Comparison of ENCODE assay signal across 8 cellular contexts in the genomic region with DNA sequence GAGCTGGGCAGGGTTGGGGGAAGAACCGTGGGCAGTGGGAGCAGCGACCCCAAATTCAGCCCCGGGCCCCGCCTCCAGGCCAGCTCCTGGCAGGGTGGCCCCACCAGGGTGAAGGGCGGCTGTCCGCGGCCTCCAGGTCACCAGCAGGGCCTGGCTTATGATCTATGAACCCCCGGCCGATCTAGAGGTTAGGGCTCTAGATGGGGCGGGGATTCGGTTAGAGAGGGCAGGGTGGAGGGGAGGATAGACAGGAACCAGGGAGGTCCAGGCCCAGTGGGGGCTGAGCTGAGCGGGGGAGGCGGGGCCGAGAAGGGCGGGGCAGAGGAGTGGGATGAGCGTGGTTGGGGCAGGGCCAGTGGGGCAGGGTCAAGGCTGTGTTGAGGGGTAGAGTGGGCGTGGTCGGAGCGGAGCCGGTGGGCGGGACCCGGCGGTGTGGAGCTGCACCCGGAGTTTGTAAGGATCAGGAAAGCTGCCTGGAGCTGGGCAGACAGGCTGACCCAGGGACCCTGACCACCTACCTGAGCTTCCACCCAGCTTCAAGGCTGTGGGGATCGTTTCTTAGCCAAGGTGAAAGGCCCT. TPM values are rescaled to one million over a fixed set of nuclear protein-coding genes. Genes with fewer than 3 reads are reported as not detected.
DNase-seq lines count a peak whose midpoint lies in the region; ATAC-seq, FAIRE-seq and TF ChIP-seq lines count a peak whose summit lies in the region.

No MANE protein-coding gene starts in this region.

- ATAC-seq in K562 (peak; percentile 97), HG02588 (IDR thresholded peaks at IDR 0.05; ENCODE audit: unreplicated experiment) (no peak)

- POLR2A ChIA-PET in K562 (lab: Yijun Ruan, JAX) = interaction anchor here (0.6 to 2.4 kb wide), 11 partner anchors 9 to 365 kb away, joined by 3 to 12 read pairs (median 5); a partner anchor contains a TSS

- H3K4me3 ChIP-seq in K562 (peak overlapping the region; percentile 40), iPS-18c (ENCODE audit: insufficient read depth, low read depth, low read length) (peak overlapping the region; percentile 46), skin epidermis (peak overlapping the region in 4 of 7 experiments; percentile 15 to 32 (median 21))

- no peak for TF ChIP-seq EP300 in K562 (IDR thresholded peaks at IDR 0.05; ENCODE audit: low read length)

- DNase-seq in Ammon's horn (ENCODE audit: low spot score) (peak; percentile 33), OCI-M1 (lab: John Stamatoyannopoulos, UW) (peak; percentile 34), K562 (ENCODE audit: extremely low read depth in 1 of 4, low spot score in 3 of 4) (peak; percentile 97 to 99 (median 98)), NCI-H345 treated with DMSO at 0.1 percent for 48 hours (lab: John Stamatoyannopoulos, UW; ENCODE audit: unreplicated experiment) (no peak), middle frontal gyrus (ENCODE audit: extremely low spot score, low spot score) (no peak)

- no peaks in the 10 kb centered on the region for H3K36me3 ChIP-seq in K562 (ENCODE audit: control insufficient read depth, insufficient read depth, low read length)

- TF ChIP-seq RAD21 in K562 (CRISPR knock-in tag; conservative IDR thresholded peaks at IDR 0.05 in 1 of 2, IDR thresholded peaks at IDR 0.05 in 1 of 2) = no peak

- no peaks in the 10 kb centered on the region for H3K9me1 ChIP-seq in K562 (ENCODE audit: control insufficient read depth, insufficient read depth, low read length)

- H3K79me2 ChIP-seq in K562 (ENCODE audit: control insufficient read depth, insufficient read depth, low read length) = no peaks in the 10 kb centered on the region

- peak; percentile 46; the same call in 1 of the 2 replicates for TF ChIP-seq POLR2A in K562 (conservative IDR thresholded peaks at IDR 0.05)

- in situ Hi-C loops in K562 (cut with MboI) = no loop called here

- peak overlapping the region; percentile 59 to 89 for H3K9ac ChIP-seq in K562 (ENCODE audit: insufficient read depth in 1 of 2, low read depth in 2 of 2, low read length in 2 of 2)

- H3K4me1 ChIP-seq in K562 (replicated peaks in 1 of 2; ENCODE audit: control insufficient read depth in 2 of 2, insufficient read depth in 2 of 2, low read length in 2 of 2) = peaks cover 6 to 39% of the 10 kb centered on the region in 2 experiments

- peak; percentile 90 for FAIRE-seq in K562 (lab: Jason Lieb, UNC)

- no peaks in the 10 kb centered on the region for H3K27me3 ChIP-seq in K562 (ENCODE audit: control insufficient read depth in 2 of 2, insufficient read depth in 2 of 2, low read length in 2 of 2)

- BruUV-seq in K562 (replicated peaks; lab: Mats Ljungman, UMichigan) = no TSS peak

- no peak for TF ChIP-seq CTCF in K562 (IDR thresholded peaks at IDR 0.05 in 2 of 3, conservative IDR thresholded peaks at IDR 0.05 in 1 of 3; ENCODE audit: insufficient read depth in 2 of 3, low read depth in 1 of 3, low read length in 3 of 3)

- H4K20me1 ChIP-seq in K562 (replicated peaks; ENCODE audit: control insufficient read depth, insufficient read depth, low read length) = no peaks in the 10 kb centered on the region

- peak overlapping the region; percentile 64; the same call in 2 of the 3 replicates for H3K27ac ChIP-seq in K562 (ENCODE audit: extremely low read depth, low read depth, low read length)
- H3K27ac ChIP-seq in skin epidermis = peak overlapping the region in 18 of 21 experiments; percentile 27 to 88 (median 72)

- peak overlapping the region; percentile 97 for H3K4me2 ChIP-seq in K562 (ENCODE audit: insufficient read depth, low read length)

- CTCF ChIA-PET in K562 (lab: Yijun Ruan, JAX; ENCODE audit: low intra/inter-chr PET ratio) = interaction anchor here (0.6 to 1.1 kb wide), 2 partner anchors 90 to 459 kb away, joined by 3 read pairs; no protein-coding TSS in a partner anchor

- peak overlapping the region; percentile 95 for H2AFZ ChIP-seq in K562 (ENCODE audit: low read depth, low read length)

- H3K9me3 ChIP-seq in K562 (replicated peaks; ENCODE audit: control insufficient read depth, insufficient read depth, low read depth, low read length) (no peaks in the 10 kb centered on the region), iPS-18c (ENCODE audit: control insufficient read depth, insufficient read depth, low read length) (peaks cover 2% of the 10 kb centered on the region)

- intact Hi-C loops in K562 (cut with micrococcal nuclease) = loop anchor here (5.0 kb wide), 1 partner anchor 51 kb away; no protein-coding TSS in a partner anchor

- 11% methylated on average over 13 of the region's 25 CpGs for WGBS in K562 (ENCODE audit: insufficient coverage, low coverage, missing lambda C conversion rate)

TF ChIP-seq in K562, 482 proteins besides CTCF, POLR2A, EP300 and RAD21 (continues in another document):
- 0 out of 2 replicates have a peak, but pooled peaks have one; percentile 19 for TF ChIP-seq MYC (IDR thresholded peaks at IDR 0.05; ENCODE audit: low read depth, low read length)
- no peak for TF ChIP-seq MYC (CRISPR knock-in tag; IDR thresholded peaks at IDR 0.05; ENCODE audit: borderline replicate concordance, low read depth)
- TF ChIP-seq SP1 (CRISPR knock-in tag; IDR thresholded peaks at IDR 0.05) = peak; percentile 81
- TF ChIP-seq, protein P1, sequence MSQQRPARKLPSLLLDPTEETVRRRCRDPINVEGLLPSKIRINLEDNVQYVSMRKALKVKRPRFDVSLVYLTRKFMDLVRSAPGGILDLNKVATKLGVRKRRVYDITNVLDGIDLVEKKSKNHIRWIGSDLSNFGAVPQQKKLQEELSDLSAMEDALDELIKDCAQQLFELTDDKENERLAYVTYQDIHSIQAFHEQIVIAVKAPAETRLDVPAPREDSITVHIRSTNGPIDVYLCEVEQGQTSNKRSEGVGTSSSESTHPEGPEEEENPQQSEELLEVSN (IDR thresholded peaks at IDR 0.05; ENCODE audit: borderline replicate concordance in 1 of 2, extremely low read depth in 1 of 2, insufficient read depth in 1 of 2, insufficient read length in 1 of 2, low read depth in 1 of 2, low read length in 1 of 2, poor library complexity in 1 of 2, severe bottlenecking in 1 of 2) = peak in 1 of 2 experiments; percentile 27
- TF ChIP-seq RBFOX2 (IDR thresholded peaks at IDR 0.05; ENCODE audit: low read depth, low read length) = peak; percentile 32; the same call in 1 of the 2 replicates
- TF ChIP-seq PHB2 (IDR thresholded peaks at IDR 0.05; ENCODE audit: low read depth) = no peak; the same call in 1 of the 2 replicates
- TF ChIP-seq, protein P2, sequence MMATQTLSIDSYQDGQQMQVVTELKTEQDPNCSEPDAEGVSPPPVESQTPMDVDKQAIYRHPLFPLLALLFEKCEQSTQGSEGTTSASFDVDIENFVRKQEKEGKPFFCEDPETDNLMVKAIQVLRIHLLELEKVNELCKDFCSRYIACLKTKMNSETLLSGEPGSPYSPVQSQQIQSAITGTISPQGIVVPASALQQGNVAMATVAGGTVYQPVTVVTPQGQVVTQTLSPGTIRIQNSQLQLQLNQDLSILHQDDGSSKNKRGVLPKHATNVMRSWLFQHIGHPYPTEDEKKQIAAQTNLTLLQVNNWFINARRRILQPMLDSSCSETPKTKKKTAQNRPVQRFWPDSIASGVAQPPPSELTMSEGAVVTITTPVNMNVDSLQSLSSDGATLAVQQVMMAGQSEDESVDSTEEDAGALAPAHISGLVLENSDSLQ (IDR thresholded peaks at IDR 0.05) = peak; percentile 82

RNA-seq across cellular contexts. Expression of a gene that starts 29.3 kb away (rescaled TPM):
- total RNA-seq in K562 (2011; cell fraction: chromatin; rRNA removed; ENCODE audit: low replicate concordance) = not detected in 2 replicates
- total RNA-seq in K562 (2011; cell fraction: nucleolus; rRNA removed) = not detected in 2 replicates
- total RNA-seq in K562 (2011; cell fraction: nucleoplasm; rRNA removed) = not detected in 2 replicates
- total RNA-seq in K562 (2014; rRNA removed) = not detected in 2 replicates
- not detected in 2 replicates for total RNA-seq in K562 (2014; rRNA removed; fragmentation: Illumina TruSeq; extraction: Trizol)
- not detected in 2 replicates for total RNA-seq in K562 (2015; rRNA removed; fragmentation: Illumina TruSeq; extraction: Trizol)
- not detected in 2 replicates for total RNA-seq in K562 (2021)
- polyA plus RNA-seq in K562 (2011; rRNA removed) = 0.12 TPM in 1 of 2 replicates, not detected in the other
- not detected in 2 replicates for polyA plus RNA-seq in K562 (2011; cell fraction: cytosol; rRNA removed)
- 0.21 TPM in 1 of 2 replicates, not detected in the other for polyA plus RNA-seq in K562 (2011; cell fraction: nucleus; rRNA removed)
- polyA plus RNA-seq in K562 (2012) = not detected in 2 replicates
- not detected in 2 replicates for polyA plus RNA-seq in K562 (2014; fragmentation: Illumina TruSeq; extraction: Trizol)
- not detected for polyA plus RNA-seq in K562 (2014; fragmentation: Nextera tagmentation; extraction: Ambion mirVana)
- not detected in 2 replicates for polyA plus RNA-seq in K562 (2014; rRNA removed)
- polyA minus RNA-seq in K562 (2011; rRNA and poly(A)+ RNA removed) = not detected in 2 replicates
- polyA minus RNA-seq in K562 (2011; cell fraction: cytosol; rRNA and poly(A)+ RNA removed) = not detected in 2 replicates
- polyA minus RNA-seq in K562 (2011; cell fraction: nucleus; rRNA and poly(A)+ RNA removed) = not detected in 2 replicates

RNA-seq across cellular contexts. Expression of a gene that starts 36.6 kb away (rescaled TPM):
- 38.9 and 65.2 TPM in 2 replicates for total RNA-seq in K562 (2011; cell fraction: chromatin; rRNA removed; ENCODE audit: low replicate concordance)
- 20.8 and 22.5 TPM in 2 replicates for total RNA-seq in K562 (2011; cell fraction: nucleolus; rRNA removed)
- 48.2 and 94.6 TPM in 2 replicates for total RNA-seq in K562 (2011; cell fraction: nucleoplasm; rRNA removed)
- 5.0 and 6.1 TPM in 2 replicates for total RNA-seq in K562 (2014; rRNA removed)
- total RNA-seq in K562 (2014; rRNA removed; fragmentation: Illumina TruSeq; extraction: Trizol) = 5.6 and 6.5 TPM in 2 replicates
- total RNA-seq in K562 (2015; rRNA removed; fragmentation: Illumina TruSeq; extraction: Trizol) = 5.8 and 6.5 TPM in 2 replicates
- total RNA-seq in K562 (2021) = 11.9 and 15.3 TPM in 2 replicates
- 9.9 and 18.7 TPM in 2 replicates for polyA plus RNA-seq in K562 (2011; rRNA removed)
- polyA plus RNA-seq in K562 (2011; cell fraction: cytosol; rRNA removed) = 10.0 and 10.8 TPM in 2 replicates
- 54.0 and 57.5 TPM in 2 replicates for polyA plus RNA-seq in K562 (2011; cell fraction: nucleus; rRNA removed)
- polyA plus RNA-seq in K562 (2012) = 14.4 and 28.3 TPM in 2 replicates
- 16.0 and 18.5 TPM in 2 replicates for polyA plus RNA-seq in K562 (2014; fragmentation: Illumina TruSeq; extraction: Trizol)
- polyA plus RNA-seq in K562 (2014; fragmentation: Nextera tagmentation; extraction: Ambion mirVana) = 10 to 100 TPM; 16.9 to 21.9 TPM
- polyA plus RNA-seq in K562 (2014; rRNA removed) = 13.3 and 16.6 TPM in 2 replicates
- 6.4 and 6.8 TPM in 2 replicates for polyA minus RNA-seq in K562 (2011; rRNA and poly(A)+ RNA removed)
- polyA minus RNA-seq in K562 (2011; cell fraction: cytosol; rRNA and poly(A)+ RNA removed) = 7.1 and 10.8 TPM in 2 replicates
- polyA minus RNA-seq in K562 (2011; cell fraction: nucleus; rRNA and poly(A)+ RNA removed) = 6.6 and 11.7 TPM in 2 replicates

Comparison
In these comparisons a context has a peak if more than half of its experiments do, and no peak if none do; other contexts are left out.
1. DNase-seq: peak in Ammon's horn (single experiment), OCI-M1 (single experiment) and K562 (4 of 4); none in NCI-H345 treated with DMSO at 0.1 percent for 48 hours (single experiment) and middle frontal gyrus (single experiment).
2. Peak in every context shown above with its lines, with median percentiles within 50 percentile points of each other: H3K4me3 ChIP-seq.